10 cellular contexts compared by ENCODE assay signal in genomic region chr1:178060789-178061556, GRCh38. TPM values are rescaled to one million over a fixed set of nuclear protein-coding genes. Genes with fewer than 3 reads are reported as not detected.
DNase-seq lines count a peak whose midpoint lies in the region; ATAC-seq and TF ChIP-seq lines count a peak whose summit lies in the region.
"Had no signal": no experiment of that assay in that cellular context is flagged by ENCODE, and none has a peak within 500 bp of the region (broad histone marks: within the 10 kb centered on the region; RNA-seq: fewer than 3 reads in every experiment).

No MANE protein-coding gene starts in this region.

- CTCF ChIA-PET in A673 (lab: Charles Lee): interaction anchor here (1.1 kb wide), 1 partner anchor 29 kb away, joined by 4 read pairs; no protein-coding TSS in a partner anchor

- no peaks in the 10 kb centered on the region for H3K27me3 ChIP-seq in A673 (replicated peaks; ENCODE audit: insufficient read depth, low read depth, low read length, poor library complexity)
- H3K27me3 ChIP-seq in MG63: no peaks in the 10 kb centered on the region
- H3K27me3 ChIP-seq in ectodermal cell (ENCODE audit: control insufficient read depth, insufficient read depth, low read length, poor library complexity, severe bottlenecking): no peaks in the 10 kb centered on the region
- H3K27me3 ChIP-seq: neutrophil had no signal

- H3K4me3 ChIP-seq in A673 (ENCODE audit: low read depth, low read length, poor library complexity, severe bottlenecking) (no peak overlapping the region), MG63 (no peak overlapping the region), ectodermal cell (ENCODE audit: insufficient read depth, low read depth, low read length) (no peak overlapping the region)

- H3K36me3 ChIP-seq in A673 (ENCODE audit: insufficient read depth, low read length, poor library complexity, severe bottlenecking) (no peaks in the 10 kb centered on the region), MG63 (no peaks in the 10 kb centered on the region), ectodermal cell (ENCODE audit: control insufficient read depth, insufficient read depth, low read length) (no peaks in the 10 kb centered on the region)
- H3K36me3 ChIP-seq: neutrophil had no signal

- no peak overlapping the region for H3K4me3 Mint-ChIP-seq in mesothelial cell of epicardium
- H3K4me3 Mint-ChIP-seq: activated T-helper 17 cell treated with anti-CD3 and anti-CD28 coated beads, Interleukin-2, amount 50 U/mL, for 72 hours had no signal

- H3K27ac Mint-ChIP-seq in mesothelial cell of epicardium: peak overlapping the region; percentile 55
- H3K27ac Mint-ChIP-seq: activated T-helper 17 cell treated with anti-CD3 and anti-CD28 coated beads, Interleukin-2, amount 50 U/mL, for 72 hours had no signal

- H3K4me1 ChIP-seq in A673 (ENCODE audit: insufficient read depth, low read length, poor library complexity, severe bottlenecking) (peaks cover 26% of the 10 kb centered on the region), ectodermal cell (ENCODE audit: control insufficient read depth, insufficient read depth, low read length) (peaks cover 29% of the 10 kb centered on the region)

- BruUV-seq in A673 (replicated peaks; lab: Mats Ljungman, UMichigan): no TSS peak

- no peak for TF ChIP-seq CTCF in A673 (conservative IDR thresholded peaks at IDR 0.05; ENCODE audit: low read depth, low read length)
- TF ChIP-seq CTCF in mesothelial cell of epicardium (IDR thresholded peaks at IDR 0.05; ENCODE audit: unreplicated experiment): no peak

- no peak for ATAC-seq in GM18868 (IDR thresholded peaks at IDR 0.05; ENCODE audit: unreplicated experiment)
- ATAC-seq: activated T-helper 17 cell treated with anti-CD3 and anti-CD28 coated beads, Interleukin-2, amount 50 U/mL, for 72 hours had no signal

- no peaks in the 10 kb centered on the region for H3K36me3 Mint-ChIP-seq in mesothelial cell of epicardium

- POLR2A ChIA-PET in A673 (lab: Charles Lee; ENCODE audit: low non-redundant PET): no interaction called here

- intact Hi-C loops in A673 (cut with micrococcal nuclease; ENCODE audit: unreplicated experiment): no loop called here

- H3K27ac ChIP-seq in A673 (ENCODE audit: low read depth, low read length, poor library complexity, severe bottlenecking) (no peak overlapping the region), ectodermal cell (ENCODE audit: insufficient read depth, low read depth, low read length, poor library complexity, severe bottlenecking) (peak overlapping the region; percentile 83)
- H3K27ac ChIP-seq: neutrophil had no signal

- no peaks in the 10 kb centered on the region for H3K27me3 Mint-ChIP-seq in mesothelial cell of epicardium (ENCODE audit: low read depth)
- H3K27me3 Mint-ChIP-seq: activated T-helper 17 cell treated with anti-CD3 and anti-CD28 coated beads, Interleukin-2, amount 50 U/mL, for 72 hours had no signal

- peak; percentile 63 for DNase-seq in A673 (ENCODE audit: low spot score)
- peak; percentile 70 for DNase-seq in MG63
- DNase-seq in mesothelial cell of epicardium (ENCODE audit: low spot score in 2 of 2, unreplicated experiment in 2 of 2): no peak
- DNase-seq in DMS79 treated with DMSO at 0.1 percent for 48 hours (lab: John Stamatoyannopoulos, UW): no peak
- no peak for DNase-seq in NCI-H1694 (lab: John Stamatoyannopoulos, UW)
- no peak for DNase-seq in NCI-H1436 (lab: John Stamatoyannopoulos, UW)

- H3K4me1 Mint-ChIP-seq in mesothelial cell of epicardium: peaks cover 38% of the 10 kb centered on the region
- H3K4me1 Mint-ChIP-seq: activated T-helper 17 cell treated with anti-CD3 and anti-CD28 coated beads, Interleukin-2, amount 50 U/mL, for 72 hours had no signal

- WGBS in ectodermal cell, 2 experiments: 11 to 14% methylated on average over 9 of the region's 9 CpGs

- H3K9me3 ChIP-seq in A673 (ENCODE audit: low read depth, low read length, poor library complexity, severe bottlenecking) (no peaks in the 10 kb centered on the region), MG63 (no peaks in the 10 kb centered on the region), ectodermal cell (ENCODE audit: control insufficient read depth, low read length) (no peaks in the 10 kb centered on the region)
- H3K9me3 ChIP-seq: neutrophil had no signal

- H3K9me3 Mint-ChIP-seq in mesothelial cell of epicardium: no peaks in the 10 kb centered on the region

RNA-seq across cellular contexts. Expression of gene RASAL2, which starts 32.9 kb away (rescaled TPM):
- 8.2 and 8.3 TPM in 2 replicates for total RNA-seq in A673 (2021)
- 17.4 and 18.5 TPM in 2 replicates for total RNA-seq in MG63 (2014; rRNA removed; shearing (Covaris generic); ENCODE audit: low replicate concordance)
- polyA plus RNA-seq in ectodermal cell (2013, experiment 1 of 4): 15.1 TPM
- 14.5 TPM for polyA plus RNA-seq in ectodermal cell (2013, experiment 2 of 4)
- 11.2 TPM for polyA plus RNA-seq in ectodermal cell (2013, experiment 3 of 4)
- polyA plus RNA-seq in ectodermal cell (2013, experiment 4 of 4): 13.5 TPM
- 35.0 to 35.7 TPM (median 35.5 TPM) in 3 replicates for total RNA-seq in mesothelial cell of epicardium

Comparison
In these comparisons a context has a peak if more than half of its experiments do, and no peak if none do; other contexts are left out.
1. DNase-seq: peak in A673 (single experiment) and MG63 (single experiment); none in mesothelial cell of epicardium (0 of 2), DMS79 treated with DMSO at 0.1 percent for 48 hours (single experiment), NCI-H1694 (single experiment) and NCI-H1436 (single experiment).